21 cellular contexts compared by ENCODE assay signal in the genomic region with DNA sequence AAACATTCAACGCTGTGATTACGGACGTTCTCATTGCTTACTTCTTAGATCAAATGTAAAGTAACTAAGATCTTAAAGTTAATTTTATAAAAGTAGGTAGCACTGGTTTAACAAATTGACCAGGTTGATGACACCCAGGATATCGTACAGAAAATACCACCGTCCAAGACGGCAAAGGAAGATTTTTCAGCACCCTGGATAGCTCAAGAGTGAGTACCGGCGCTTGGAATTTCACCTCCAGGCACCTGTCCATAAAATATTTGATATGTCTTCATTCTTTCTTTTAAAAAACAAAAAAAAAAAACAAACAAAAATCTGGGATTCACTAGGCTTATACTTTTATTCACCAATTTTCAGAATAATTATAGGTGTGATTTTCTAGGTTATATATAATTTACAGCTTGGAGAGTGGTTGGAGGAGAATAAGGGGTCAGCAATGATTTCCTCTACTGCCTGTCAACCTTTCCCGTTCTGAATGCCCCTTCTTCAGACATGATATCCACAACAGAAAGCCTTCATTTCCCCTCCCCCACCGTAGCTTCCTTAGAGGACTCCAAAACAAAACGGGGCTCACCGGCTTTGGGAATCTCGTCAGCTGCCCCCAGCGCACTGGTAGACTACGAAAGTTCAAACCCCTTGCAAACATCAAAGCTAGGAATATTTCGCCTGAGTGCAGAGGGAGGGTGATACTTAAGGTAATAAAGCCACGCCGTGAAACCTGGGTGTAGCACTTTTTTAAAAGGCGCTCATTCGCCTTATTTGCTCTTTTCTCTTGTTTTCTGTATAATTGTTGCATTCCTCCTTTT. TPM values are rescaled to one million over a fixed set of nuclear protein-coding genes. Genes with fewer than 3 reads are reported as not detected.
DNase-seq lines count a peak whose midpoint lies in the region; ATAC-seq and TF ChIP-seq lines count a peak whose summit lies in the region.
"Had no signal": no experiment of that assay in that cellular context is flagged by ENCODE, and none has a peak within 500 bp of the region (broad histone marks: within the 10 kb centered on the region; RNA-seq: fewer than 3 reads in every experiment).

No MANE protein-coding gene starts in this region.

- H3K4me1 ChIP-seq in SK-N-SH (ENCODE audit: control insufficient read depth in 1 of 2, insufficient read depth in 2 of 2, low read depth in 1 of 2, low read length in 1 of 2) = peaks cover 0 to 8% of the 10 kb centered on the region in 2 experiments; a peak in 1 of 4 replicates

- peaks cover 7% of the 10 kb centered on the region for H3F3A ChIP-seq in SK-N-SH (replicated peaks; ENCODE audit: insufficient read depth)

- H3K4me3 Mint-ChIP-seq in WTC11 (peak overlapping the region; percentile 33), memory B cell (no peak overlapping the region)
- H3K4me3 Mint-ChIP-seq: activated CD4-positive, alpha-beta memory T cell treated with anti-CD3 and anti-CD28 coated beads for 36 hours had no signal

- peaks cover 100% of the 10 kb centered on the region for H3K27me3 Mint-ChIP-seq in WTC11 (ENCODE audit: low read depth)
- H3K27me3 Mint-ChIP-seq in memory B cell = peaks cover 30% of the 10 kb centered on the region

- H3K9me2 ChIP-seq in SK-N-SH = no peaks in the 10 kb centered on the region

- ATAC-seq in SK-N-SH treated with all-trans-retinoic acid at 6 μM for 48 hours (no peak), WTC11 (no peak), memory B cell (ENCODE audit: low read depth) (no peak), GM21717 (IDR thresholded peaks at IDR 0.05; ENCODE audit: unreplicated experiment) (no peak)
- ATAC-seq: heart left ventricle had no signal

- no peak for TF ChIP-seq RAD21 in SK-N-SH (IDR thresholded peaks at IDR 0.05; ENCODE audit: low read length)

- CTCF ChIA-PET in SK-N-SH (lab: Yijun Ruan, JAX) (interaction anchor here (1.6 kb wide), 1 partner anchor 374 kb away, joined by 4 read pairs; no protein-coding TSS in a partner anchor), WTC11 (lab: Charles Lee) (interaction anchor here (0.7 to 1.3 kb wide), 2 partner anchors 10 to 16 kb away, joined by 3 read pairs; no protein-coding TSS in a partner anchor)

- H3K4me2 ChIP-seq in SK-N-SH = no peak overlapping the region

- H3K9me3 ChIP-seq in SK-N-SH = no peaks in the 10 kb centered on the region; the same call in 1 of the 2 replicates
- H3K9me3 ChIP-seq: esophagus muscularis mucosa, heart left ventricle had no signal

- H3K27ac ChIP-seq in SK-N-SH (ENCODE audit: low read depth in 2 of 2, low read length in 1 of 2) = no peak overlapping the region
- H3K27ac ChIP-seq: esophagus muscularis mucosa, heart left ventricle, ovary had no signal

- no peak overlapping the region for H2AFZ ChIP-seq in SK-N-SH (ENCODE audit: low read depth)

- H3K9me3 Mint-ChIP-seq in WTC11 = no peaks in the 10 kb centered on the region
- peaks cover 6% of the 10 kb centered on the region for H3K9me3 Mint-ChIP-seq in memory B cell

- H3K36me3 ChIP-seq in SK-N-SH (replicated peaks in 1 of 2; ENCODE audit: control insufficient read depth in 1 of 2, insufficient read depth in 2 of 2, low read length in 1 of 2) = no peaks in the 10 kb centered on the region
- H3K36me3 ChIP-seq: esophagus muscularis mucosa, heart left ventricle, ovary had no signal

- TF ChIP-seq CTCF in SK-N-SH (IDR thresholded peaks at IDR 0.05) (no peak), WTC11 (IDR thresholded peaks at IDR 0.05) (no peak)

- H3K36me3 Mint-ChIP-seq in WTC11 (no peaks in the 10 kb centered on the region), memory B cell (peaks cover 8% of the 10 kb centered on the region)

- H4K20me1 ChIP-seq in SK-N-SH (ENCODE audit: insufficient read depth) = peaks cover 3% of the 10 kb centered on the region; the same call in 1 of the 2 replicates

- H3K4me1 Mint-ChIP-seq in WTC11 (peaks cover 50% of the 10 kb centered on the region), memory B cell (peaks cover 16% of the 10 kb centered on the region)

- H3K79me2 ChIP-seq in SK-N-SH (ENCODE audit: insufficient read depth) = no peaks in the 10 kb centered on the region

- WGBS in SK-N-SH (ENCODE audit: low lambda C conversion rate) = 24% methylated on average over 20 of the region's 20 CpGs

- no peak for TF ChIP-seq EP300 in SK-N-SH (IDR thresholded peaks at IDR 0.05; ENCODE audit: borderline replicate concordance in 1 of 2, low read depth in 1 of 2, low read length in 1 of 2)

- H3K27ac Mint-ChIP-seq in WTC11 = no peak overlapping the region
- peak overlapping the region; percentile 75 for H3K27ac Mint-ChIP-seq in memory B cell
- H3K27ac Mint-ChIP-seq: activated CD4-positive, alpha-beta memory T cell treated with anti-CD3 and anti-CD28 coated beads for 36 hours had no signal

- H3K4me3 ChIP-seq in SK-N-SH (ENCODE audit: low read depth in 2 of 2, low read length in 1 of 2) = no peak overlapping the region
- H3K4me3 ChIP-seq: esophagus muscularis mucosa, heart left ventricle, ovary had no signal

- POLR2A ChIA-PET in SK-N-SH (lab: Yijun Ruan, JAX) = no interaction called here
- POLR2A ChIA-PET in WTC11 (lab: Charles Lee) = interaction anchor here (0.7 kb wide), 1 partner anchor 12 kb away, joined by 4 read pairs; no protein-coding TSS in a partner anchor

- peak; percentile 25 for DNase-seq in SK-N-SH
- DNase-seq in DMS153 (lab: John Stamatoyannopoulos, UW) = peak; percentile 12
- no peak for DNase-seq in WTC11 (ENCODE audit: low spot score)
- DNase-seq in memory B cell (ENCODE audit: low spot score in 2 of 2) = no peak
- DNase-seq in AML-193 (lab: John Stamatoyannopoulos, UW) = no peak
- DNase-seq in NCI-H345 treated with DMSO at 0.1 percent for 48 hours (lab: John Stamatoyannopoulos, UW; ENCODE audit: unreplicated experiment) = no peak
- DNase-seq: activated CD4-positive, alpha-beta memory T cell treated with anti-CD3 and anti-CD28 coated beads for 36 hours; activated gamma-delta T cell; cortex of kidney; heart left ventricle; Kasumi-1; NCI-H146; NCI-H2227 treated with DMSO at 0.1 percent for 48 hours; ovary; SHP77 treated with DMSO at 0.1 percent for 48 hours had no signal

- H3K27me3 ChIP-seq in SK-N-SH (ENCODE audit: insufficient read depth) = peaks cover 100% of the 10 kb centered on the region

- no peak overlapping the region for H3K9ac ChIP-seq in SK-N-SH

TF ChIP-seq in SK-N-SH treated with all-trans-retinoic acid at 6 μM for 48 hours, 23 proteins besides CTCF, POLR2A, EP300 and RAD21:
- TF ChIP-seq ZC3H10 (CRISPR knock-in tag; IDR thresholded peaks at IDR 0.05) (no peak), ESRRG (CRISPR knock-in tag; IDR thresholded peaks at IDR 0.05) (no peak), ZNF70 (CRISPR knock-in tag; IDR thresholded peaks at IDR 0.05) (no peak), ARNTL (CRISPR knock-in tag; IDR thresholded peaks at IDR 0.05; ENCODE audit: borderline replicate concordance, low read depth) (no peak), POU6F1 (CRISPR knock-in tag; IDR thresholded peaks at IDR 0.05; ENCODE audit: borderline replicate concordance, low read depth) (no peak)

TF ChIP-seq in WTC11, 78 proteins besides CTCF, POLR2A, EP300 and RAD21 (continues in another document):
- TF ChIP-seq USF1 (CRISPR knock-in tag; IDR thresholded peaks at IDR 0.05) (no peak), NR3C1 (CRISPR knock-in tag; conservative IDR thresholded peaks at IDR 0.05; ENCODE audit: low read depth) (no peak), FOXJ3 (CRISPR knock-in tag; IDR thresholded peaks at IDR 0.05; ENCODE audit: borderline replicate concordance) (no peak), GABPB1 (CRISPR knock-in tag; IDR thresholded peaks at IDR 0.05) (no peak), NR2C2 (CRISPR knock-in tag; IDR thresholded peaks at IDR 0.05) (no peak), ZNF138 (CRISPR knock-in tag; conservative IDR thresholded peaks at IDR 0.05) (no peak)
- TF ChIP-seq, protein P1, sequence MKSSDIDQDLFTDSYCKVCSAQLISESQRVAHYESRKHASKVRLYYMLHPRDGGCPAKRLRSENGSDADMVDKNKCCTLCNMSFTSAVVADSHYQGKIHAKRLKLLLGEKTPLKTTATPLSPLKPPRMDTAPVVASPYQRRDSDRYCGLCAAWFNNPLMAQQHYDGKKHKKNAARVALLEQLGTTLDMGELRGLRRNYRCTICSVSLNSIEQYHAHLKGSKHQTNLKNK (CRISPR knock-in tag; IDR thresholded peaks at IDR 0.05) = no peak
- TF ChIP-seq, protein P2, sequence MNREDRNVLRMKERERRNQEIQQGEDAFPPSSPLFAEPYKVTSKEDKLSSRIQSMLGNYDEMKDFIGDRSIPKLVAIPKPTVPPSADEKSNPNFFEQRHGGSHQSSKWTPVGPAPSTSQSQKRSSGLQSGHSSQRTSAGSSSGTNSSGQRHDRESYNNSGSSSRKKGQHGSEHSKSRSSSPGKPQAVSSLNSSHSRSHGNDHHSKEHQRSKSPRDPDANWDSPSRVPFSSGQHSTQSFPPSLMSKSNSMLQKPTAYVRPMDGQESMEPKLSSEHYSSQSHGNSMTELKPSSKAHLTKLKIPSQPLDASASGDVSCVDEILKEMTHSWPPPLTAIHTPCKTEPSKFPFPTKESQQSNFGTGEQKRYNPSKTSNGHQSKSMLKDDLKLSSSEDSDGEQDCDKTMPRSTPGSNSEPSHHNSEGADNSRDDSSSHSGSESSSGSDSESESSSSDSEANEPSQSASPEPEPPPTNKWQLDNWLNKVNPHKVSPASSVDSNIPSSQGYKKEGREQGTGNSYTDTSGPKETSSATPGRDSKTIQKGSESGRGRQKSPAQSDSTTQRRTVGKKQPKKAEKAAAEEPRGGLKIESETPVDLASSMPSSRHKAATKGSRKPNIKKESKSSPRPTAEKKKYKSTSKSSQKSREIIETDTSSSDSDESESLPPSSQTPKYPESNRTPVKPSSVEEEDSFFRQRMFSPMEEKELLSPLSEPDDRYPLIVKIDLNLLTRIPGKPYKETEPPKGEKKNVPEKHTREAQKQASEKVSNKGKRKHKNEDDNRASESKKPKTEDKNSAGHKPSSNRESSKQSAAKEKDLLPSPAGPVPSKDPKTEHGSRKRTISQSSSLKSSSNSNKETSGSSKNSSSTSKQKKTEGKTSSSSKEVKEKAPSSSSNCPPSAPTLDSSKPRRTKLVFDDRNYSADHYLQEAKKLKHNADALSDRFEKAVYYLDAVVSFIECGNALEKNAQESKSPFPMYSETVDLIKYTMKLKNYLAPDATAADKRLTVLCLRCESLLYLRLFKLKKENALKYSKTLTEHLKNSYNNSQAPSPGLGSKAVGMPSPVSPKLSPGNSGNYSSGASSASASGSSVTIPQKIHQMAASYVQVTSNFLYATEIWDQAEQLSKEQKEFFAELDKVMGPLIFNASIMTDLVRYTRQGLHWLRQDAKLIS (CRISPR knock-in tag; IDR thresholded peaks at IDR 0.05; ENCODE audit: borderline replicate concordance) = no peak

RNA-seq across cellular contexts. Expression of gene OTP, which starts 2.7 kb away (rescaled TPM):
- not detected in 2 replicates for polyA plus RNA-seq in SK-N-SH (2012; rRNA removed)
- polyA plus RNA-seq in SK-N-SH (2012; cell fraction: cytosol; rRNA removed) = not detected in 2 replicates
- polyA plus RNA-seq in SK-N-SH (2012; cell fraction: nucleus; rRNA removed) = not detected in 2 replicates
- total RNA-seq in WTC11 (2021) = not detected in 3 replicates
- total RNA-seq: activated CD4-positive, alpha-beta memory T cell treated with anti-CD3 and anti-CD28 coated beads for 36 hours; esophagus muscularis mucosa; G401; mononuclear cell; ovary had no signal
- polyA plus RNA-seq: heart left ventricle, keratinocyte, ovary had no signal

Comparison
In these comparisons a context has a peak if more than half of its experiments do, and no peak if none do; other contexts are left out.
1. DNase-seq: peak in SK-N-SH (single experiment) and DMS153 (single experiment); none in WTC11 (single experiment), memory B cell (0 of 2), AML-193 (0 of 2) and NCI-H345 treated with DMSO at 0.1 percent for 48 hours (single experiment).